In genomic region chr11:122024278-122024677, GRCh38 we compare ENCODE assay signal across 16 cellular contexts.
A peak's percentile ranks its signal among the peaks of the same experiment; 100 is the strongest.
DNase-seq lines count a peak whose midpoint lies in the region; ATAC-seq and TF ChIP-seq lines count a peak whose summit lies in the region.
"Had no signal": no experiment of that assay in that cellular context is flagged by ENCODE, and none has a peak within 500 bp of the region (broad histone marks: within the 10 kb centered on the region; RNA-seq: fewer than 3 reads in every experiment).

No MANE protein-coding gene starts in this region.

- peak overlapping the region; percentile 30 for H3K27ac ChIP-seq in ACC112 (ENCODE audit: low read depth, low read length)
- H3K27ac ChIP-seq in fibroblast of lung (ENCODE audit: insufficient read depth, low read length) = no peak overlapping the region
- H3K27ac ChIP-seq: KMS-11 had no signal

- intact Hi-C loops in sciatic nerve (cut with DNase I) = loop anchor here (10.0 kb wide), 1 partner anchor 71 kb away; no protein-coding TSS in a partner anchor

- H2AFZ ChIP-seq in ACC112 (ENCODE audit: low read length, unreplicated experiment) (peak overlapping the region; percentile 99), fibroblast of lung (ENCODE audit: low read length) (no peak overlapping the region)

- H3K79me2 ChIP-seq in ACC112 (ENCODE audit: control insufficient read depth, insufficient read depth, low read length, unreplicated experiment) = no peaks in the 10 kb centered on the region
- no peaks in the 10 kb centered on the region for H3K79me2 ChIP-seq in fibroblast of lung (ENCODE audit: control insufficient read depth, insufficient read depth, low read length)

- H3K36me3 ChIP-seq in ACC112 (ENCODE audit: insufficient read depth, low read length) (peaks cover 29% of the 10 kb centered on the region), fibroblast of lung (ENCODE audit: control insufficient read depth, insufficient read depth, low read length) (no peaks in the 10 kb centered on the region)

- H3K4me1 ChIP-seq in ACC112 (ENCODE audit: control insufficient read depth, insufficient read depth, low read length, unreplicated experiment) = peaks cover 8% of the 10 kb centered on the region
- H3K4me1 ChIP-seq in fibroblast of lung (ENCODE audit: control insufficient read depth, extremely low read depth, insufficient read depth, low read length) = no peaks in the 10 kb centered on the region

- H3K27me3 ChIP-seq in ACC112 (ENCODE audit: insufficient read depth, low read length) (no peaks in the 10 kb centered on the region), fibroblast of lung (ENCODE audit: control insufficient read depth, insufficient read depth, low read length) (no peaks in the 10 kb centered on the region)

- no peaks in the 10 kb centered on the region for H3K9me3 ChIP-seq in fibroblast of lung (ENCODE audit: control insufficient read depth, insufficient read depth, low read depth, low read length)

- peak; percentile 13 for DNase-seq in NCI-H69 (lab: John Stamatoyannopoulos, UW)
- DNase-seq in fibroblast of lung (ENCODE audit: low read depth in 2 of 2) = no peak
- DNase-seq in sciatic nerve (ENCODE audit: low spot score) = no peak
- DNase-seq in T-helper 1 cell = no peak
- no peak for DNase-seq in T1000 (lab: John Stamatoyannopoulos, UW)
- DNase-seq: Calu3; CD4-positive, alpha-beta memory T cell; DMS53; MV-4-11; NCI-H1694 treated with DMSO at 0.1 percent for 48 hours; NCI-H2107; NCI-H510A; NCI-H82 had no signal

- no peak for TF ChIP-seq CTCF in fibroblast of lung (conservative IDR thresholded peaks at IDR 0.05 in 1 of 2, IDR thresholded peaks at IDR 0.05 in 1 of 2; ENCODE audit: low read depth in 1 of 2, low read length in 2 of 2)

- no peak overlapping the region for H3K9ac ChIP-seq in fibroblast of lung (ENCODE audit: insufficient read depth, low read length)
- H3K9ac ChIP-seq: KMS-11 had no signal

- ATAC-seq in sciatic nerve (peak; percentile 12), GM21717 (IDR thresholded peaks at IDR 0.05; ENCODE audit: unreplicated experiment) (no peak)

- H3K4me2 ChIP-seq in fibroblast of lung (ENCODE audit: extremely low read depth, insufficient read depth, low read length) = peak overlapping the region; percentile 33
- H3K4me2 ChIP-seq: KMS-11 had no signal

- H3K4me3 ChIP-seq in ACC112 (ENCODE audit: low read depth, low read length) = peak overlapping the region; percentile 68; the same call in 1 of the 2 replicates
- no peak overlapping the region for H3K4me3 ChIP-seq in fibroblast of lung (replicated peaks in 1 of 4; ENCODE audit: control extremely low read depth in 1 of 4, insufficient read depth in 1 of 4, low read depth in 3 of 4, low read length in 4 of 4)

- no peaks in the 10 kb centered on the region for H4K20me1 ChIP-seq in fibroblast of lung (ENCODE audit: control insufficient read depth, extremely low read depth, insufficient read depth, low read length)
